13 cellular contexts compared by ENCODE assay signal in the genomic region with DNA sequence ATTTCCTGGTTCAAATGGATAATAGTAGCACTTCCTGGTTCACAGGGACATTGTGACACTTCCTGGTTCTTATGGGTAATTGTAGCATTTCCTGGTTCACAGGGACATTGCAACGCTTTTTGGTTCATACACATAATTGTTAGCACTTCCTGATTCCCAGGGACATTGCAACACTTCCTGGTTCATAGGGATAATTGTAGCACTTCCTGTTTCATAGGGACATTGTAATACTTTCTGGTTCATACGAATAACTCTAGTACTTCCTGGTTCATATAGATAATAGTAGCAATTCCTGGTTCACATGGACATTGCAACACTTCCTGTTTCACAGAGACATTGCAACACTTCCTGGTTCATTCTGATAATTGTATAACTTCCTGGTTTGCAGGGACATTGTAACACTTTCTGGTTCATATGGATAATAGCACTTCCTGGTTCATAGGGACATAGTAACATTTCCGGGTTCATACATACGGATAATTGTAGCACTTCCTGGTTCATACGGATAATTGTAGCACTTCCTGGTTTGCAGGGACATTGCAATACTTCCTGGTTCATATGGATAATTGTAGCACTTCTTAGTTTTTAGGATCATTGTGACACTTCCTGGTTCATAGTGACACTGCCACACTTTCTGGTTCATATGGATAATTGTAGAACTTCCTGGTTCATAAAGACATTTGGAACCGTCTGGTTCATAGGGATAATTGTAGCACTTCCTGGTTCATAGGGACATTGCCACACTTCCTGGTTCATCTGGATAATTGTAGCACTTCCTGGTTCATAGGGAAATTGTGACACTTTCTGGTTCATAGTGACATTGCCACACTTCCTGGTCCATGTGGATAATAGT.
DNase-seq lines count a peak whose midpoint lies in the region; ATAC-seq and TF ChIP-seq lines count a peak whose summit lies in the region.
"Had no signal": no experiment of that assay in that cellular context is flagged by ENCODE, and none has a peak within 500 bp of the region (broad histone marks: within the 10 kb centered on the region; RNA-seq: fewer than 3 reads in every experiment).

No MANE protein-coding gene starts in this region.

- intact Hi-C loops in upper lobe of right lung (cut with DNase I), result no loop called here

- H3K4me1 Mint-ChIP-seq in T-helper 1 cell treated with Interleukin-12 subunit alpha and Interleukin-12 subunit beta and Interleukin-4 antibody, amounts not matched to agents 30 μg/mL and 1 μg/mL, for 36 hours (ENCODE audit: low read depth), result peaks cover 38% of the 10 kb centered on the region

- no peaks in the 10 kb centered on the region for H3K27me3 ChIP-seq in upper lobe of right lung

- no peak for TF ChIP-seq CTCF in upper lobe of right lung (IDR thresholded peaks at IDR 0.05)

- H3K36me3 Mint-ChIP-seq in T-helper 1 cell treated with Interleukin-12 subunit alpha and Interleukin-12 subunit beta and Interleukin-4 antibody, amounts not matched to agents 30 μg/mL and 1 μg/mL, for 36 hours (ENCODE audit: low read depth), result peaks cover 65% of the 10 kb centered on the region

- DNase-seq in stimulated activated CD4-positive, alpha-beta T cell treated with anti-CD3 and anti-CD28 coated beads, Interleukin-4, amount 100 ng/mL, for 24 hours, result peak; percentile 38
- DNase-seq in stimulated activated CD4-positive, alpha-beta T cell treated with anti-CD3 and anti-CD28 coated beads, Interleukin-1b, Interleukin-23, amount 100 ng/mL, for 48 hours, result no peak
- DNase-seq in germinal center (ENCODE audit: low spot score), result peak; percentile 26
- DNase-seq in upper lobe of right lung, result no peak
- no peak for DNase-seq in effector CD8-positive, alpha-beta T cell (lab: John Stamatoyannopoulos, UW)
- DNase-seq: COR-L47, H9, NCI-H2227 treated with DMSO at 0.1 percent for 48 hours had no signal

- no peak overlapping the region for H3K4me3 Mint-ChIP-seq in T-helper 1 cell treated with Interleukin-12 subunit alpha and Interleukin-12 subunit beta and Interleukin-4 antibody, amounts not matched to agents 30 μg/mL and 1 μg/mL, for 36 hours
- H3K4me3 Mint-ChIP-seq: H9 had no signal

- no peaks in the 10 kb centered on the region for H3K9me3 ChIP-seq in upper lobe of right lung
- H3K9me3 ChIP-seq: thoracic aorta had no signal

- no peak overlapping the region for H3K4me3 ChIP-seq in upper lobe of right lung
- H3K4me3 ChIP-seq: thoracic aorta had no signal

- H3K36me3 ChIP-seq in upper lobe of right lung, result peaks cover 22% of the 10 kb centered on the region
- H3K36me3 ChIP-seq: thoracic aorta had no signal

- ATAC-seq in upper lobe of right lung (no peak), HG02623 (IDR thresholded peaks at IDR 0.05; ENCODE audit: unreplicated experiment) (no peak), HG02759 (IDR thresholded peaks at IDR 0.05; ENCODE audit: unreplicated experiment) (no peak)

- H3K4me1 ChIP-seq in upper lobe of right lung, result no peaks in the 10 kb centered on the region

- no peaks in the 10 kb centered on the region for H3K27me3 Mint-ChIP-seq in T-helper 1 cell treated with Interleukin-12 subunit alpha and Interleukin-12 subunit beta and Interleukin-4 antibody, amounts not matched to agents 30 μg/mL and 1 μg/mL, for 36 hours (ENCODE audit: low read depth)

- peak overlapping the region; percentile 77 for H3K27ac Mint-ChIP-seq in T-helper 1 cell treated with Interleukin-12 subunit alpha and Interleukin-12 subunit beta and Interleukin-4 antibody, amounts not matched to agents 30 μg/mL and 1 μg/mL, for 36 hours

- peak overlapping the region; percentile 58 for H3K27ac ChIP-seq in upper lobe of right lung
- H3K27ac ChIP-seq: thoracic aorta, VCaP had no signal

- peaks cover 52% of the 10 kb centered on the region for H3K9me3 Mint-ChIP-seq in T-helper 1 cell treated with Interleukin-12 subunit alpha and Interleukin-12 subunit beta and Interleukin-4 antibody, amounts not matched to agents 30 μg/mL and 1 μg/mL, for 36 hours
- H3K9me3 Mint-ChIP-seq: H9 had no signal

Comparison
In these comparisons a context has a peak if more than half of its experiments do, and no peak if none do; other contexts are left out.
1. DNase-seq: peak in stimulated activated CD4-positive, alpha-beta T cell treated with anti-CD3 and anti-CD28 coated beads, Interleukin-4, amount 100 ng/mL, for 24 hours (single experiment) and germinal center (single experiment); none in stimulated activated CD4-positive, alpha-beta T cell treated with anti-CD3 and anti-CD28 coated beads, Interleukin-1b, Interleukin-23, amount 100 ng/mL, for 48 hours (single experiment), upper lobe of right lung (single experiment) and effector CD8-positive, alpha-beta T cell (single experiment).